Comparison of ENCODE assay signal across 16 cellular contexts in genomic region chr11:91100432-91100831, GRCh38.
"Had no signal": no experiment of that assay in that cellular context is flagged by ENCODE, and none has a peak within 500 bp of the region (broad histone marks: within the 10 kb centered on the region; RNA-seq: fewer than 3 reads in every experiment).

No MANE protein-coding gene starts in this region.

- H3K9me3 ChIP-seq: pancreas, testis had no signal

- H3K4me1 Mint-ChIP-seq: activated naive CD8-positive, alpha-beta T cell treated with anti-CD3 and anti-CD28 coated beads, Interleukin-2, amount 50 U/mL, for 24 hours; brain; T-helper 17 cell; WTC11 had no signal

- H3K4me3 Mint-ChIP-seq: activated CD8-positive, alpha-beta T cell treated with anti-CD3 and anti-CD28 coated beads, Interleukin-2, amount 10 ng/mL, durations not matched to agents 7 days and 5 days; activated naive CD8-positive, alpha-beta T cell treated with anti-CD3 and anti-CD28 coated beads, Interleukin-2, amount 50 U/mL, for 24 hours; brain; neural crest cell; T-helper 17 cell; WTC11 had no signal

- H3K9me3 Mint-ChIP-seq: activated naive CD8-positive, alpha-beta T cell treated with anti-CD3 and anti-CD28 coated beads, Interleukin-2, amount 50 U/mL, for 24 hours; brain; neural crest cell had no signal

- H3K27ac Mint-ChIP-seq: activated CD8-positive, alpha-beta T cell treated with anti-CD3 and anti-CD28 coated beads, Interleukin-2, amount 10 ng/mL, durations not matched to agents 7 days and 5 days; activated naive CD8-positive, alpha-beta T cell treated with anti-CD3 and anti-CD28 coated beads, Interleukin-2, amount 50 U/mL, for 24 hours; brain; T-helper 17 cell; WTC11 had no signal

- ATAC-seq: activated CD8-positive, alpha-beta T cell treated with anti-CD3 and anti-CD28 coated beads, Interleukin-2, amount 10 ng/mL, durations not matched to agents 7 days and 5 days; activated naive CD8-positive, alpha-beta T cell treated with anti-CD3 and anti-CD28 coated beads, Interleukin-2, amount 50 U/mL, for 24 hours; esophagus mucosa; heart right ventricle; left ventricle myocardium superior; pancreas; stimulated activated naive CD8-positive, alpha-beta T cell treated with anti-CD3 and anti-CD28 coated beads, Interleukin-15, Interleukin-2, amounts not matched to agents 100 U/mL and 50 U/mL, for 24 hours; T-helper 17 cell; WTC11 had no signal

- H3K36me3 ChIP-seq: heart right ventricle, pancreas had no signal

- DNase-seq: activated CD4-positive, alpha-beta T cell treated with anti-CD3 and anti-CD28 coated beads for 48 hours; activated CD8-positive, alpha-beta T cell treated with anti-CD3 and anti-CD28 coated beads, Interleukin-2, amount 10 ng/mL, durations not matched to agents 7 days and 5 days; activated naive CD4-positive, alpha-beta T cell treated with Interleukin-2 at 50 U/mL for 16 hours; activated naive CD8-positive, alpha-beta T cell treated with anti-CD3 and anti-CD28 coated beads, Interleukin-2, amount 50 U/mL, for 24 hours; heart right ventricle; left ventricle myocardium superior; pancreas; stimulated activated CD4-positive, alpha-beta T cell treated with anti-CD3 and anti-CD28 coated beads, Interleukin-4, amount 100 ng/mL, for 1 hour; stimulated activated CD8-positive, alpha-beta memory T cell treated with anti-CD3 and anti-CD28 coated beads, Interleukin-4, amount 100 ng/mL, for 48 hours; stimulated activated naive CD8-positive, alpha-beta T cell treated with anti-CD3 and anti-CD28 coated beads, Interleukin-15, Interleukin-2, amounts not matched to agents 100 U/mL and 50 U/mL, for 24 hours; T-helper 17 cell; testis had no signal

- H3K36me3 Mint-ChIP-seq: brain, WTC11 had no signal

- H3K27me3 Mint-ChIP-seq: activated naive CD8-positive, alpha-beta T cell treated with anti-CD3 and anti-CD28 coated beads, Interleukin-2, amount 50 U/mL, for 24 hours; brain; T-helper 17 cell had no signal

- H3K4me1 ChIP-seq: heart right ventricle, pancreas, testis had no signal

- H3K27ac ChIP-seq: heart right ventricle, pancreas, testis had no signal

- H3K27me3 ChIP-seq: heart right ventricle, pancreas, testis had no signal

- H3K4me3 ChIP-seq: heart right ventricle, pancreas, testis had no signal
